ENCODE assay signal across 1 cellular context in genomic region chr2:188776634-188777033, GRCh38.
TF ChIP-seq lines count a peak whose summit lies in the region.

No MANE protein-coding gene starts in this region.

TF ChIP-seq in WTC11, 78 proteins besides CTCF, POLR2A, EP300 and RAD21 (continued from another document):
- TF ChIP-seq, protein P1, sequence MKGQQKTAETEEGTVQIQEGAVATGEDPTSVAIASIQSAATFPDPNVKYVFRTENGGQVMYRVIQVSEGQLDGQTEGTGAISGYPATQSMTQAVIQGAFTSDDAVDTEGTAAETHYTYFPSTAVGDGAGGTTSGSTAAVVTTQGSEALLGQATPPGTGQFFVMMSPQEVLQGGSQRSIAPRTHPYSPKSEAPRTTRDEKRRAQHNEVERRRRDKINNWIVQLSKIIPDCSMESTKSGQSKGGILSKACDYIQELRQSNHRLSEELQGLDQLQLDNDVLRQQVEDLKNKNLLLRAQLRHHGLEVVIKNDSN (CRISPR knock-in tag; IDR thresholded peaks at IDR 0.05): no peak
- TF ChIP-seq, protein P2, sequence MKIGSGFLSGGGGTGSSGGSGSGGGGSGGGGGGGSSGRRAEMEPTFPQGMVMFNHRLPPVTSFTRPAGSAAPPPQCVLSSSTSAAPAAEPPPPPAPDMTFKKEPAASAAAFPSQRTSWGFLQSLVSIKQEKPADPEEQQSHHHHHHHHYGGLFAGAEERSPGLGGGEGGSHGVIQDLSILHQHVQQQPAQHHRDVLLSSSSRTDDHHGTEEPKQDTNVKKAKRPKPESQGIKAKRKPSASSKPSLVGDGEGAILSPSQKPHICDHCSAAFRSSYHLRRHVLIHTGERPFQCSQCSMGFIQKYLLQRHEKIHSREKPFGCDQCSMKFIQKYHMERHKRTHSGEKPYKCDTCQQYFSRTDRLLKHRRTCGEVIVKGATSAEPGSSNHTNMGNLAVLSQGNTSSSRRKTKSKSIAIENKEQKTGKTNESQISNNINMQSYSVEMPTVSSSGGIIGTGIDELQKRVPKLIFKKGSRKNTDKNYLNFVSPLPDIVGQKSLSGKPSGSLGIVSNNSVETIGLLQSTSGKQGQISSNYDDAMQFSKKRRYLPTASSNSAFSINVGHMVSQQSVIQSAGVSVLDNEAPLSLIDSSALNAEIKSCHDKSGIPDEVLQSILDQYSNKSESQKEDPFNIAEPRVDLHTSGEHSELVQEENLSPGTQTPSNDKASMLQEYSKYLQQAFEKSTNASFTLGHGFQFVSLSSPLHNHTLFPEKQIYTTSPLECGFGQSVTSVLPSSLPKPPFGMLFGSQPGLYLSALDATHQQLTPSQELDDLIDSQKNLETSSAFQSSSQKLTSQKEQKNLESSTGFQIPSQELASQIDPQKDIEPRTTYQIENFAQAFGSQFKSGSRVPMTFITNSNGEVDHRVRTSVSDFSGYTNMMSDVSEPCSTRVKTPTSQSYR (CRISPR knock-in tag; IDR thresholded peaks at IDR 0.05): no peak
- TF ChIP-seq MAX (CRISPR knock-in tag; IDR thresholded peaks at IDR 0.05) (no peak), OVOL2 (CRISPR knock-in tag; IDR thresholded peaks at IDR 0.05; ENCODE audit: borderline replicate concordance) (no peak), ESRRA (CRISPR knock-in tag; IDR thresholded peaks at IDR 0.05; ENCODE audit: borderline replicate concordance) (no peak)
